In genomic region chr3:194296832-194297666, GRCh38 we compare ENCODE assay signal across 9 cellular contexts. TPM values are rescaled to one million over a fixed set of nuclear protein-coding genes. Genes with fewer than 3 reads are reported as not detected.
DNase-seq lines count a peak whose midpoint lies in the region; ATAC-seq, FAIRE-seq and TF ChIP-seq lines count a peak whose summit lies in the region.
"Had no signal": no experiment of that assay in that cellular context is flagged by ENCODE, and none has a peak within 500 bp of the region (broad histone marks: within the 10 kb centered on the region; RNA-seq: fewer than 3 reads in every experiment).

No MANE protein-coding gene starts in this region.

- intact Hi-C loops in left ventricle myocardium inferior (cut with micrococcal nuclease) (no loop called here), pancreas (cut with DNase I) (no loop called here)

- H3K36me3 ChIP-seq in left ventricle myocardium inferior (no peaks in the 10 kb centered on the region), pancreas (no peaks in the 10 kb centered on the region)

- peaks cover 20% of the 10 kb centered on the region for H3K36me3 Mint-ChIP-seq in T-helper 2 cell treated with Interferon-gamma antibody and Interleukin-4, amounts not matched to agents 5 μg/mL and 100 μg/mL, for 36 hours (ENCODE audit: low read depth)
- H3K36me3 Mint-ChIP-seq in activated T-cell treated with anti-CD3 and anti-CD28 coated beads, Interleukin-2, amount 50 U/mL, for 4 hours (ENCODE audit: insufficient read depth), result no peaks in the 10 kb centered on the region

- peaks cover 23% of the 10 kb centered on the region for H3K27me3 Mint-ChIP-seq in T-helper 2 cell treated with Interferon-gamma antibody and Interleukin-4, amounts not matched to agents 5 μg/mL and 100 μg/mL, for 36 hours (ENCODE audit: low read depth)
- peaks cover 2% of the 10 kb centered on the region for H3K27me3 Mint-ChIP-seq in activated T-cell treated with anti-CD3 and anti-CD28 coated beads, Interleukin-2, amount 50 U/mL, for 4 hours (ENCODE audit: low read depth)

- TF ChIP-seq CTCF in left ventricle myocardium inferior (IDR thresholded peaks at IDR 0.05; ENCODE audit: borderline replicate concordance), result no peak
- no peak for TF ChIP-seq CTCF in pancreas (IDR thresholded peaks at IDR 0.05)

- H3K4me3 Mint-ChIP-seq in T-helper 2 cell treated with Interferon-gamma antibody and Interleukin-4, amounts not matched to agents 5 μg/mL and 100 μg/mL, for 36 hours, result no peak overlapping the region
- H3K4me3 Mint-ChIP-seq in activated T-cell treated with anti-CD3 and anti-CD28 coated beads, Interleukin-2, amount 50 U/mL, for 4 hours, result no peak overlapping the region

- WGBS in pancreas, 2 donors, result 15 to 16% methylated on average over 52 to 58 of the region's 58 CpGs

- DNase-seq in COLO668 (lab: John Stamatoyannopoulos, UW; ENCODE audit: unreplicated experiment), result peak; percentile 48
- peak; percentile 41 for DNase-seq in amniotic epithelial cell (ENCODE audit: low read depth)
- no peak for DNase-seq in left ventricle myocardium inferior
- peak; percentile 76 to 90 (median 81) for DNase-seq in pancreas
- DNase-seq in T-helper 2 cell treated with Interferon-gamma antibody and Interleukin-4, amounts not matched to agents 5 μg/mL and 100 μg/mL, for 36 hours (ENCODE audit: low spot score), result no peak
- no peak for DNase-seq in activated T-cell treated with anti-CD3 and anti-CD28 coated beads, Interleukin-2, amount 50 U/mL, for 4 hours
- no peak for DNase-seq in NCI-H2107 (lab: John Stamatoyannopoulos, UW)
- DNase-seq: COR-L47 had no signal

- peaks cover 5% of the 10 kb centered on the region for H3K9me3 ChIP-seq in left ventricle myocardium inferior (replicated peaks)
- no peaks in the 10 kb centered on the region for H3K9me3 ChIP-seq in pancreas

- peaks cover 4% of the 10 kb centered on the region for H3K9me3 Mint-ChIP-seq in T-helper 2 cell treated with Interferon-gamma antibody and Interleukin-4, amounts not matched to agents 5 μg/mL and 100 μg/mL, for 36 hours
- H3K9me3 Mint-ChIP-seq in activated T-cell treated with anti-CD3 and anti-CD28 coated beads, Interleukin-2, amount 50 U/mL, for 4 hours, result no peaks in the 10 kb centered on the region

- peaks cover 16% of the 10 kb centered on the region for H3K4me1 ChIP-seq in left ventricle myocardium inferior
- peaks cover 0 to 7% (median 0%) of the 10 kb centered on the region in 3 donors for H3K4me1 ChIP-seq in pancreas

- peaks cover 28% of the 10 kb centered on the region for H3K27me3 ChIP-seq in left ventricle myocardium inferior (ENCODE audit: low read depth)
- no peaks in the 10 kb centered on the region for H3K27me3 ChIP-seq in pancreas

- no peak overlapping the region for H3K27ac Mint-ChIP-seq in T-helper 2 cell treated with Interferon-gamma antibody and Interleukin-4, amounts not matched to agents 5 μg/mL and 100 μg/mL, for 36 hours

- no peak overlapping the region for H3K27ac ChIP-seq in left ventricle myocardium inferior (replicated peaks)
- peak overlapping the region; percentile 79 to 96 (median 93) for H3K27ac ChIP-seq in pancreas

- peaks cover 22% of the 10 kb centered on the region for H3K4me1 Mint-ChIP-seq in T-helper 2 cell treated with Interferon-gamma antibody and Interleukin-4, amounts not matched to agents 5 μg/mL and 100 μg/mL, for 36 hours (ENCODE audit: low read depth)
- peaks cover 13% of the 10 kb centered on the region for H3K4me1 Mint-ChIP-seq in activated T-cell treated with anti-CD3 and anti-CD28 coated beads, Interleukin-2, amount 50 U/mL, for 4 hours (ENCODE audit: low read depth)

- peak; percentile 78 to 90 (median 88) for ATAC-seq in pancreas
- ATAC-seq in activated T-cell treated with anti-CD3 and anti-CD28 coated beads, Interleukin-2, amount 50 U/mL, for 4 hours, result no peak
- ATAC-seq in GM18907 (IDR thresholded peaks at IDR 0.05; ENCODE audit: unreplicated experiment), result no peak

- peak overlapping the region; percentile 57 for H3K4me3 ChIP-seq in left ventricle myocardium inferior
- peak overlapping the region in 3 of 4 donors; percentile 24 to 43 (median 40) for H3K4me3 ChIP-seq in pancreas

- no peak for FAIRE-seq in pancreas (lab: Jason Lieb, UNC)

RNA-seq across cellular contexts. Expression of gene CPN2, which starts 54.1 kb away (rescaled TPM):
- total RNA-seq in left ventricle myocardium inferior (2.4 TPM), pancreas (under 1 TPM in 1 of 6 donors, not detected in 5; 0.09 TPM)
- polyA plus RNA-seq in pancreas, result not detected
- total RNA-seq in activated T-cell treated with anti-CD3 and anti-CD28 coated beads, Interleukin-2, amount 50 U/mL, for 4 hours, result under 1 TPM in 1 of 3 donors, not detected in 2; 0.08 TPM

Comparison
In these comparisons a context has a peak if more than half of its experiments do, and no peak if none do; other contexts are left out.
1. DNase-seq: peak in COLO668 (single experiment), amniotic epithelial cell (single experiment) and pancreas (6 of 6); none in left ventricle myocardium inferior (single experiment), T-helper 2 cell treated with Interferon-gamma antibody and Interleukin-4, amounts not matched to agents 5 μg/mL and 100 μg/mL, for 36 hours (single experiment), activated T-cell treated with anti-CD3 and anti-CD28 coated beads, Interleukin-2, amount 50 U/mL, for 4 hours (single experiment) and NCI-H2107 (single experiment).
2. ATAC-seq: peak in pancreas (4 of 4); none in activated T-cell treated with anti-CD3 and anti-CD28 coated beads, Interleukin-2, amount 50 U/mL, for 4 hours (0 of 2) and GM18907 (single experiment).